Comparison of ENCODE assay signal across 20 cellular contexts in the genomic region with DNA sequence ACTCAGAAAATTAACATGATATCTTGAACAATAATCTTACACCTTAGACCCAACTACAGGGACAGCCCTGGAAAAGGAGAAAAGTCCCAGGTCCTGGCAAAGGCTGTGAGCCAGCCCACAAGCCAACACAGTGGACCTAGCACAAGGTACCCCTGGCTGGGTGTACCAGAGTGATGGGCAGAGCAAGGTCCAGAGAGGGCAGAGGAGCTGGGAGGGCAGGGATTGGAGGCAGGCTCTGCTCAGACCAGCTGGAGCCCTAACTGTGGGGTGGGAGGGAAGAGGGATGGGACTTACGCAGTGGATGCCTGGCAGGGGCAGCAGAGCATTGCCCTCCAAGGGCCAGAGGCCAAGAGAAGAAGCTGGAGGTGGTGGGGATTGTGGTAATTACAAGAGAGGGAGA.
DNase-seq lines count a peak whose midpoint lies in the region; ATAC-seq, FAIRE-seq and TF ChIP-seq lines count a peak whose summit lies in the region.
"Had no signal": no experiment of that assay in that cellular context is flagged by ENCODE, and none has a peak within 500 bp of the region (broad histone marks: within the 10 kb centered on the region; RNA-seq: fewer than 3 reads in every experiment).

No MANE protein-coding gene starts in this region.

- DNase-seq in H1 (ENCODE audit: low read depth in 1 of 2, low spot score in 2 of 2) (no peak), mesendoderm (no peak), CD1c-positive myeloid dendritic cell (ENCODE audit: extremely low spot score) (no peak)
- DNase-seq in activated T-cell treated with anti-CD3 and anti-CD28 coated beads, Interleukin-2, amount 50 U/mL, for 24 hours = no peak
- DNase-seq: ACHN; BE2C; C1 segment of cervical spinal cord; CD4-positive, alpha-beta T cell; DMS153; DMS79; GDM1; H7; HFFc6 had no signal

- H2BK120ac ChIP-seq in H1 (replicated peaks; ENCODE audit: low read depth, low read length) = no peak overlapping the region
- H2BK120ac ChIP-seq in mesendoderm (ENCODE audit: low read depth, low read length) = no peak overlapping the region

- no peak for TF ChIP-seq RAD21 in H1 (IDR thresholded peaks at IDR 0.05 in 1 of 2, conservative IDR thresholded peaks at IDR 0.05 in 1 of 2; ENCODE audit: low read depth in 2 of 2, low read length in 2 of 2)

- H3K23me2 ChIP-seq in H1 (ENCODE audit: low read depth, low read length) = no peaks in the 10 kb centered on the region; the same call in 1 of the 2 replicates

- H3K9me3 ChIP-seq in H1 (ENCODE audit: insufficient read depth in 2 of 2, low read depth in 1 of 2, low read length in 1 of 2) = no peaks in the 10 kb centered on the region
- H3K9me3 ChIP-seq: BE2C had no signal

- no peak overlapping the region for H3K9ac ChIP-seq in KMS-11
- no peak overlapping the region for H3K9ac ChIP-seq in H1 (replicated peaks in 1 of 4; ENCODE audit: extremely low read depth in 1 of 4, low read depth in 3 of 4, low read length in 3 of 4)
- H3K9ac ChIP-seq in mesendoderm (ENCODE audit: low read length) = no peak overlapping the region

- TF ChIP-seq EP300 in H1 (IDR thresholded peaks at IDR 0.05; ENCODE audit: borderline replicate concordance in 1 of 2, low read depth in 2 of 2, low read length in 2 of 2) = no peak

- no peak for TF ChIP-seq CTCF in KMS-11 (conservative IDR thresholded peaks at IDR 0.05; ENCODE audit: low read depth, low read length)
- no peak for TF ChIP-seq CTCF in H1 (IDR thresholded peaks at IDR 0.05; ENCODE audit: control extremely low read depth in 1 of 3, insufficient read depth in 1 of 3, low read depth in 1 of 3, low read length in 3 of 3)

- H3K23ac ChIP-seq in H1 (ENCODE audit: insufficient read length) (no peak overlapping the region), mesendoderm (ENCODE audit: low read length) (peak overlapping the region; percentile 66)

- H3K18ac ChIP-seq in H1 (ENCODE audit: extremely low read depth, low read length) = no peak overlapping the region
- H3K18ac ChIP-seq in mesendoderm (ENCODE audit: low read length) = no peak overlapping the region

- no peak overlapping the region for H3K4me3 Mint-ChIP-seq in activated T-cell treated with anti-CD3 and anti-CD28 coated beads, Interleukin-2, amount 50 U/mL, for 24 hours
- H3K4me3 Mint-ChIP-seq: CD4-positive, alpha-beta T cell; GM23338; HFFc6 had no signal

- H3K27ac Mint-ChIP-seq in activated T-cell treated with anti-CD3 and anti-CD28 coated beads, Interleukin-2, amount 50 U/mL, for 24 hours = no peak overlapping the region
- H3K27ac Mint-ChIP-seq: CD4-positive, alpha-beta T cell; GM23338; HFFc6 had no signal

- H2BK5ac ChIP-seq in H1 (ENCODE audit: low read depth, low read length) (no peak overlapping the region), mesendoderm (ENCODE audit: low read length) (no peak overlapping the region)

- H4K5ac ChIP-seq in H1 (ENCODE audit: insufficient read length, low read depth, low read length) = no peak overlapping the region
- H4K5ac ChIP-seq in mesendoderm (ENCODE audit: low read length) = no peak overlapping the region

- H3K79me1 ChIP-seq in H1 (ENCODE audit: low read depth, low read length) (no peaks in the 10 kb centered on the region), mesendoderm (ENCODE audit: low read length) (no peaks in the 10 kb centered on the region)

- H3K79me2 ChIP-seq in KMS-11 (ENCODE audit: insufficient read depth, low read depth) = no peaks in the 10 kb centered on the region
- H3K79me2 ChIP-seq in H1 (ENCODE audit: control insufficient read depth in 1 of 2, insufficient read depth in 2 of 2, low read length in 2 of 2) = no peaks in the 10 kb centered on the region
- H3K79me2 ChIP-seq in mesendoderm (ENCODE audit: control insufficient read depth, insufficient read depth, low read length) = no peaks in the 10 kb centered on the region

- H3K27me3 ChIP-seq in KMS-11 (ENCODE audit: insufficient read depth, low read depth) = no peaks in the 10 kb centered on the region
- H3K27me3 ChIP-seq in H1 (replicated peaks in 1 of 4; ENCODE audit: control insufficient read depth in 3 of 4, extremely low read depth in 1 of 4, insufficient read depth in 3 of 4, low read length in 3 of 4) = no peaks in the 10 kb centered on the region
- no peaks in the 10 kb centered on the region for H3K27me3 ChIP-seq in mesendoderm (ENCODE audit: insufficient read depth, low read length, poor library complexity)
- H3K27me3 ChIP-seq: BE2C had no signal

- ATAC-seq in GM21526 (IDR thresholded peaks at IDR 0.05; ENCODE audit: low FRiP score, unreplicated experiment) = no peak
- ATAC-seq: HCT116 had no signal

- no peak overlapping the region for H3K14ac ChIP-seq in H1 (ENCODE audit: insufficient read length)

- TF ChIP-seq POLR2A in H1 (IDR thresholded peaks at IDR 0.05; ENCODE audit: control extremely low read depth in 1 of 2, low read depth in 2 of 2, low read length in 2 of 2) = no peak

- peaks cover 28% of the 10 kb centered on the region for H3K27me3 Mint-ChIP-seq in activated T-cell treated with anti-CD3 and anti-CD28 coated beads, Interleukin-2, amount 50 U/mL, for 24 hours

- H3K36me3 ChIP-seq in KMS-11 (ENCODE audit: insufficient read depth) (no peaks in the 10 kb centered on the region), H1 (ENCODE audit: control insufficient read depth in 2 of 4, insufficient read depth in 4 of 4, low read length in 3 of 4) (no peaks in the 10 kb centered on the region), mesendoderm (ENCODE audit: control insufficient read depth, insufficient read depth, low read length) (no peaks in the 10 kb centered on the region)
- H3K36me3 ChIP-seq: BE2C had no signal

- peak overlapping the region; percentile 61 for H3K4ac ChIP-seq in H1 (replicated peaks; ENCODE audit: insufficient read length, low read depth, low read length)
- H3K4ac ChIP-seq in mesendoderm (ENCODE audit: low read depth, low read length) = no peak overlapping the region

- FAIRE-seq in H1 (lab: Jason Lieb, UNC) = no peak
- FAIRE-seq: A204.1, GM12892, GM18507 had no signal

- H3K56ac ChIP-seq in H1 (replicated peaks; ENCODE audit: insufficient read length, low read depth, low read length) (no peak overlapping the region), mesendoderm (ENCODE audit: low read length) (no peak overlapping the region)

- H3K9me3 Mint-ChIP-seq in activated T-cell treated with anti-CD3 and anti-CD28 coated beads, Interleukin-2, amount 50 U/mL, for 24 hours = no peaks in the 10 kb centered on the region
- H3K9me3 Mint-ChIP-seq: CD4-positive, alpha-beta T cell; GM23338; HFFc6 had no signal

- H4K20me1 ChIP-seq in KMS-11 (ENCODE audit: insufficient read depth) (no peaks in the 10 kb centered on the region), H1 (replicated peaks in 1 of 2; ENCODE audit: control insufficient read depth in 1 of 2, insufficient read depth in 2 of 2, low read length in 2 of 2) (no peaks in the 10 kb centered on the region)

- H3K4me2 ChIP-seq in KMS-11 (0 out of 2 replicates have a peak overlapping the region, but pooled peaks have one; percentile 25), H1 (ENCODE audit: insufficient read depth in 1 of 2, low read depth in 2 of 2, low read length in 2 of 2) (no peak overlapping the region), mesendoderm (ENCODE audit: low read length) (no peak overlapping the region)
- H3K4me2 ChIP-seq: GM23338 had no signal

- H4K91ac ChIP-seq in H1 (replicated peaks; ENCODE audit: insufficient read length, low read length) = no peak overlapping the region

- H3K27ac ChIP-seq in KMS-11 (no peak overlapping the region), H1 (ENCODE audit: low read depth, low read length) (no peak overlapping the region), mesendoderm (ENCODE audit: low read depth, low read length) (no peak overlapping the region)

- POLR2A ChIA-PET in H1 (lab: Charles Lee; ENCODE audit: partially characterized antibody) = no interaction called here

- no peak overlapping the region for H2BK20ac ChIP-seq in H1 (ENCODE audit: low read length)

- H2AK5ac ChIP-seq in H1 (ENCODE audit: low read depth, low read length) = no peak overlapping the region
- no peak overlapping the region for H2AK5ac ChIP-seq in mesendoderm (ENCODE audit: low read length)

- no peaks in the 10 kb centered on the region for H3K36me3 Mint-ChIP-seq in activated T-cell treated with anti-CD3 and anti-CD28 coated beads, Interleukin-2, amount 50 U/mL, for 24 hours (ENCODE audit: low read depth)

- no peak overlapping the region for H2BK12ac ChIP-seq in H1 (ENCODE audit: low read depth, low read length)

- H3K4me3 ChIP-seq in KMS-11 (IDR thresholded peaks at IDR 0.05; ENCODE audit: insufficient read depth, low read depth, low read length) (no peak overlapping the region), H1 (ENCODE audit: extremely low read depth in 1 of 4, insufficient read depth in 2 of 4, low read depth in 3 of 4, low read length in 4 of 4) (no peak overlapping the region), mesendoderm (ENCODE audit: low read length) (no peak overlapping the region)
- H3K4me3 ChIP-seq: GM23338 had no signal

- H2AFZ ChIP-seq in KMS-11 (ENCODE audit: low read depth) (no peak overlapping the region), H1 (ENCODE audit: low read length) (no peak overlapping the region; the same call in 1 of the 2 replicates)
- H2AFZ ChIP-seq: GM23338 had no signal

- peaks cover 23% of the 10 kb centered on the region for H3K4me1 ChIP-seq in KMS-11 (ENCODE audit: low read depth, poor library complexity, severe bottlenecking)
- H3K4me1 ChIP-seq in H1 (replicated peaks in 1 of 4; ENCODE audit: control insufficient read depth in 3 of 4, insufficient read depth in 4 of 4, low read length in 3 of 4) = peaks cover 0 to 3% (median 0%) of the 10 kb centered on the region in 4 experiments; a peak in 3 of 7 replicates
- H3K4me1 ChIP-seq in mesendoderm (ENCODE audit: control insufficient read depth, low read depth, low read length) = no peaks in the 10 kb centered on the region

- H4K8ac ChIP-seq in H1 (ENCODE audit: extremely low read depth, insufficient read depth, low read length) (no peak overlapping the region; the same call in 1 of the 2 replicates), mesendoderm (ENCODE audit: low read depth, low read length) (no peak overlapping the region)

- H2BK15ac ChIP-seq in H1 (ENCODE audit: low read length) (no peak overlapping the region), mesendoderm (replicated peaks; ENCODE audit: low read depth) (no peak overlapping the region)

- CTCF ChIA-PET in H1 (lab: Charles Lee; ENCODE audit: partially characterized antibody) = no interaction called here

- H3K4me1 Mint-ChIP-seq in activated T-cell treated with anti-CD3 and anti-CD28 coated beads, Interleukin-2, amount 50 U/mL, for 24 hours (ENCODE audit: low read depth) = peaks cover 2% of the 10 kb centered on the region

- 100% methylated on average over 1 of the region's 1 CpG; no CpG with 5 or more reads in 1 of the 2 experiments for WGBS in H1 (ENCODE audit: extremely low coverage in 1 of 2, insufficient coverage in 1 of 2, insufficient read length in 1 of 2, insufficient replicate concordance in 2 of 2, low coverage in 1 of 2, low lambda C conversion rate in 2 of 2, missing lambda C conversion rate in 1 of 2), 2 experiments
- WGBS in mesendoderm (ENCODE audit: extremely low coverage, insufficient coverage, low lambda C conversion rate) = no CpG with 5 or more reads among the region's 1 CpG

TF ChIP-seq in H1, 55 proteins besides CTCF, POLR2A, EP300 and RAD21 (continues in another document):
- TF ChIP-seq SAP30 (IDR thresholded peaks at IDR 0.05; ENCODE audit: insufficient read depth, insufficient replicate concordance, low read length) (no peak), BRCA1 (IDR thresholded peaks at IDR 0.05; ENCODE audit: low read depth, low read length) (no peak)
